ENCODE assay signal across 20 cellular contexts in genomic region chr21:34174470-34174869, GRCh38.
"Had no signal": no experiment of that assay in that cellular context is flagged by ENCODE, and none has a peak within 500 bp of the region (broad histone marks: within the 10 kb centered on the region; RNA-seq: fewer than 3 reads in every experiment).

No MANE protein-coding gene starts in this region.

- H3K4me1 ChIP-seq: colonic mucosa, esophagus squamous epithelium, parathyroid adenoma, right lobe of liver, vagina had no signal

- H2AFZ ChIP-seq: parathyroid adenoma had no signal

- H3K9me3 ChIP-seq: colonic mucosa, thyroid gland had no signal

- DNase-seq: colonic mucosa; effector memory CD4-positive, alpha-beta T cell; erythroblast; esophagus squamous epithelium; foreskin melanocyte; hypothalamus; immature natural killer cell; natural killer cell; occipital lobe; right lobe of liver; stimulated activated CD4-positive, alpha-beta T cell treated with anti-CD3 and anti-CD28 coated beads, Interleukin-2, amount 100 ng/mL, for 24 hours; stimulated activated CD4-positive, alpha-beta T cell treated with anti-CD3 and anti-CD28 coated beads, Interleukin-4, amount 100 ng/mL, for 24 hours; stimulated activated naive CD4-positive, alpha-beta T cell treated with Interleukin-2 at 50 U/mL for 16 hours; stomach; thyroid gland; trophoblast cell had no signal

- H3K79me2 ChIP-seq: parathyroid adenoma had no signal

- H3K36me3 ChIP-seq: colonic mucosa, esophagus squamous epithelium, right lobe of liver, stomach, thyroid gland, vagina had no signal

- H3K27ac ChIP-seq: colonic mucosa, esophagus squamous epithelium, parathyroid adenoma, right lobe of liver, stomach, thyroid gland, vagina had no signal

- FAIRE-seq: keratinocyte had no signal

- H3K9ac ChIP-seq: parathyroid adenoma had no signal

- H3K4me3 ChIP-seq: colonic mucosa, esophagus squamous epithelium, lung, right lobe of liver, stomach, thyroid gland, vagina had no signal

- H3K27me3 ChIP-seq: colonic mucosa, esophagus squamous epithelium, right lobe of liver, stomach, thyroid gland, vagina had no signal
